9 cellular contexts compared by ENCODE assay signal in the genomic region with DNA sequence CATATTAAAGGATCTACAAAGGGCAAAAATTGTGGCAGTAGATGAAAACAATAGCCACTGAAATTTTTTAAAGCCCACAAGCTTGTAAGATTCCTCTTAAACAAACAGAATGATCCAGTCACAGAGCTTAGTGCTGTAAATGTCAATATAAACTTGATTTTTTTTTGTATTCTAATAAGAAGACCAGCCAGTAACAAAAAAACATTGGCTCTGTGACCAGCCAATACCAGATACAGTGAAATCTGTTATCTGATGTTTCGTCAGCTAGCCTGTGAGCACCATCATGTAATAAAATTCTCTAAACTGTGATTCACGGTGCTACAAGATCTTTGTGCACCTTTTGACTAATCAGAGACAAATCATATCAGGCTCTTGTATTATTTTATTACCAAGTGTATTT.
DNase-seq lines count a peak whose midpoint lies in the region; ATAC-seq and TF ChIP-seq lines count a peak whose summit lies in the region.
"Had no signal": no experiment of that assay in that cellular context is flagged by ENCODE, and none has a peak within 500 bp of the region (broad histone marks: within the 10 kb centered on the region; RNA-seq: fewer than 3 reads in every experiment).

No MANE protein-coding gene starts in this region.

- peak; percentile 27 for ATAC-seq in gastroesophageal sphincter
- no peak for ATAC-seq in gastrocnemius medialis
- no peak for ATAC-seq in HG03457 (IDR thresholded peaks at IDR 0.05; ENCODE audit: unreplicated experiment)

- no peak overlapping the region for H2AFZ ChIP-seq in SK-N-SH (ENCODE audit: low read depth)

- H3F3A ChIP-seq in SK-N-SH (replicated peaks; ENCODE audit: insufficient read depth), result peaks cover 38% of the 10 kb centered on the region

- no peaks in the 10 kb centered on the region for H3K79me2 ChIP-seq in SK-N-SH (ENCODE audit: insufficient read depth)

- WGBS in SK-N-SH (ENCODE audit: low lambda C conversion rate), result 14% methylated on average over 2 of the region's 2 CpGs
- 10 to 16% methylated on average over 2 of the region's 2 CpGs for WGBS in gastroesophageal sphincter (ENCODE audit: low coverage in 1 of 2), 2 donors

- intact Hi-C loops in gastrocnemius medialis (cut with DNase I; ENCODE audit: low total_unique reads), result no loop called here

- peak; percentile 52 to 65; a peak in 2 of 4 replicates for TF ChIP-seq EP300 in SK-N-SH (IDR thresholded peaks at IDR 0.05; ENCODE audit: borderline replicate concordance in 1 of 2, low read depth in 1 of 2, low read length in 1 of 2)
- TF ChIP-seq EP300 in gastroesophageal sphincter (IDR thresholded peaks at IDR 0.05), result no peak

- H3K27ac ChIP-seq in SK-N-SH (ENCODE audit: low read depth in 2 of 2, low read length in 1 of 2), result peak overlapping the region; percentile 92 to 99
- H3K27ac ChIP-seq in gastroesophageal sphincter, result peak overlapping the region; percentile 81 to 100 (median 93)
- H3K27ac ChIP-seq in gastrocnemius medialis, result peak overlapping the region; percentile 87 to 94 (median 88)

- peak overlapping the region; percentile 67 for H3K4me2 ChIP-seq in SK-N-SH

- H3K4me1 ChIP-seq in SK-N-SH (ENCODE audit: control insufficient read depth in 1 of 2, insufficient read depth in 2 of 2, low read depth in 1 of 2, low read length in 1 of 2) (peaks cover 15 to 31% of the 10 kb centered on the region in 2 experiments), gastroesophageal sphincter (peaks cover 20 to 74% (median 32%) of the 10 kb centered on the region in 3 donors), gastrocnemius medialis (peaks cover 64 to 72% of the 10 kb centered on the region in 2 donors)

- in situ Hi-C loops in gastrocnemius medialis (cut with MboI; ENCODE audit: low sequenced_read_pairs in 4 of 4), result no loop called here

- no peaks in the 10 kb centered on the region for H3K9me3 ChIP-seq in SK-N-SH
- H3K9me3 ChIP-seq in gastroesophageal sphincter, result no peaks in the 10 kb centered on the region
- no peaks in the 10 kb centered on the region for H3K9me3 ChIP-seq in gastrocnemius medialis

- TF ChIP-seq RAD21 in SK-N-SH (IDR thresholded peaks at IDR 0.05; ENCODE audit: low read length), result no peak; the same call in 1 of the 2 replicates

- peak overlapping the region; percentile 70 for H3K9ac ChIP-seq in SK-N-SH

- TF ChIP-seq CTCF in SK-N-SH (IDR thresholded peaks at IDR 0.05) (no peak), gastroesophageal sphincter (IDR thresholded peaks at IDR 0.05) (no peak), gastrocnemius medialis (IDR thresholded peaks at IDR 0.05 in 4 of 5, conservative IDR thresholded peaks at IDR 0.05 in 1 of 5) (no peak)

- no peaks in the 10 kb centered on the region for H3K36me3 ChIP-seq in SK-N-SH (replicated peaks in 1 of 2; ENCODE audit: control insufficient read depth in 1 of 2, insufficient read depth in 2 of 2, low read length in 1 of 2)
- no peaks in the 10 kb centered on the region for H3K36me3 ChIP-seq in gastroesophageal sphincter
- no peaks in the 10 kb centered on the region for H3K36me3 ChIP-seq in gastrocnemius medialis

- no peaks in the 10 kb centered on the region for H3K9me2 ChIP-seq in SK-N-SH

- DNase-seq in EH (ENCODE audit: low read depth) (peak; percentile 96), SK-N-SH (peak; percentile 27), gastrocnemius medialis (no peak), NCI-H748 (lab: John Stamatoyannopoulos, UW; ENCODE audit: unreplicated experiment) (no peak)
- DNase-seq in stimulated activated CD4-positive, alpha-beta T cell treated with anti-CD3 and anti-CD28 coated beads, Interleukin-12 subunit alpha, Interleukin-12 subunit beta, amount 100 ng/mL, for 4 hours, result no peak
- no peak for DNase-seq in activated naive CD4-positive, alpha-beta T cell treated with anti-CD3 and anti-CD28 coated beads, Interleukin-2, amount 50 U/mL, for 16 hours
- DNase-seq: H9 had no signal

- POLR2A ChIA-PET in SK-N-SH (lab: Yijun Ruan, JAX), result no interaction called here

- TF ChIP-seq POLR2A in gastroesophageal sphincter (IDR thresholded peaks at IDR 0.05), result no peak
- no peak for TF ChIP-seq POLR2A in gastrocnemius medialis (IDR thresholded peaks at IDR 0.05)

- no peaks in the 10 kb centered on the region for H4K20me1 ChIP-seq in SK-N-SH (ENCODE audit: insufficient read depth)

- H3K27me3 ChIP-seq in SK-N-SH (ENCODE audit: insufficient read depth) (no peaks in the 10 kb centered on the region), gastroesophageal sphincter (no peaks in the 10 kb centered on the region), gastrocnemius medialis (no peaks in the 10 kb centered on the region)

- CTCF ChIA-PET in SK-N-SH (lab: Yijun Ruan, JAX), result interaction anchor here (1.0 to 1.3 kb wide), 3 partner anchors 199 to 218 kb away, joined by 3 to 5 read pairs (median 5); a partner anchor contains a TSS

- H3K4me3 ChIP-seq in SK-N-SH (ENCODE audit: low read depth in 2 of 2, low read length in 1 of 2), result peak overlapping the region in 1 of 2 experiments; percentile 38; a peak in 2 of 4 replicates
- no peak overlapping the region for H3K4me3 ChIP-seq in gastroesophageal sphincter
- no peak overlapping the region for H3K4me3 ChIP-seq in gastrocnemius medialis

TF ChIP-seq in SK-N-SH, 30 proteins besides CTCF, POLR2A, EP300 and RAD21 (continues in another document):
- TF ChIP-seq TAF1 (IDR thresholded peaks at IDR 0.05; ENCODE audit: borderline replicate concordance, low read depth, low read length), result no peak
- TF ChIP-seq, protein P1, sequence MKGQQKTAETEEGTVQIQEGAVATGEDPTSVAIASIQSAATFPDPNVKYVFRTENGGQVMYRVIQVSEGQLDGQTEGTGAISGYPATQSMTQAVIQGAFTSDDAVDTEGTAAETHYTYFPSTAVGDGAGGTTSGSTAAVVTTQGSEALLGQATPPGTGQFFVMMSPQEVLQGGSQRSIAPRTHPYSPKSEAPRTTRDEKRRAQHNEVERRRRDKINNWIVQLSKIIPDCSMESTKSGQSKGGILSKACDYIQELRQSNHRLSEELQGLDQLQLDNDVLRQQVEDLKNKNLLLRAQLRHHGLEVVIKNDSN (IDR thresholded peaks at IDR 0.05; ENCODE audit: borderline replicate concordance, low read depth), result no peak
- TF ChIP-seq, protein P2, sequence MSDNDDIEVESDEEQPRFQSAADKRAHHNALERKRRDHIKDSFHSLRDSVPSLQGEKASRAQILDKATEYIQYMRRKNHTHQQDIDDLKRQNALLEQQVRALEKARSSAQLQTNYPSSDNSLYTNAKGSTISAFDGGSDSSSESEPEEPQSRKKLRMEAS (IDR thresholded peaks at IDR 0.05; ENCODE audit: low read depth), result peak; percentile 50; the same call in 1 of the 2 replicates
- peak; percentile 79 for TF ChIP-seq TCF12 (IDR thresholded peaks at IDR 0.05)
- TF ChIP-seq MEF2A (IDR thresholded peaks at IDR 0.05; ENCODE audit: borderline replicate concordance, low read depth), result no peak
- 0 out of 2 replicates have a peak, but pooled peaks have one; percentile 2 for TF ChIP-seq YY1 (IDR thresholded peaks at IDR 0.05; ENCODE audit: low read depth)
- TF ChIP-seq MXI1 (IDR thresholded peaks at IDR 0.05; ENCODE audit: low read depth, low read length), result no peak
- TF ChIP-seq NRF1 (IDR thresholded peaks at IDR 0.05; ENCODE audit: low read depth, low read length), result no peak
- TF ChIP-seq RFX5 (IDR thresholded peaks at IDR 0.05; ENCODE audit: low read length), result no peak
- TF ChIP-seq, protein P3, sequence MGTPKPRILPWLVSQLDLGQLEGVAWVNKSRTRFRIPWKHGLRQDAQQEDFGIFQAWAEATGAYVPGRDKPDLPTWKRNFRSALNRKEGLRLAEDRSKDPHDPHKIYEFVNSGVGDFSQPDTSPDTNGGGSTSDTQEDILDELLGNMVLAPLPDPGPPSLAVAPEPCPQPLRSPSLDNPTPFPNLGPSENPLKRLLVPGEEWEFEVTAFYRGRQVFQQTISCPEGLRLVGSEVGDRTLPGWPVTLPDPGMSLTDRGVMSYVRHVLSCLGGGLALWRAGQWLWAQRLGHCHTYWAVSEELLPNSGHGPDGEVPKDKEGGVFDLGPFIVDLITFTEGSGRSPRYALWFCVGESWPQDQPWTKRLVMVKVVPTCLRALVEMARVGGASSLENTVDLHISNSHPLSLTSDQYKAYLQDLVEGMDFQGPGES (IDR thresholded peaks at IDR 0.05; ENCODE audit: low read depth, low read length), result no peak
- no peak for TF ChIP-seq EZH2phosphoT487 (IDR thresholded peaks at IDR 0.05; ENCODE audit: borderline replicate concordance, low read depth)
- TF ChIP-seq RXRA (IDR thresholded peaks at IDR 0.05; ENCODE audit: borderline replicate concordance, low read depth), result peak; percentile 14; the same call in 1 of the 2 replicates
- no peak for TF ChIP-seq GABPA (IDR thresholded peaks at IDR 0.05; ENCODE audit: low read depth)
- TF ChIP-seq, protein P4, sequence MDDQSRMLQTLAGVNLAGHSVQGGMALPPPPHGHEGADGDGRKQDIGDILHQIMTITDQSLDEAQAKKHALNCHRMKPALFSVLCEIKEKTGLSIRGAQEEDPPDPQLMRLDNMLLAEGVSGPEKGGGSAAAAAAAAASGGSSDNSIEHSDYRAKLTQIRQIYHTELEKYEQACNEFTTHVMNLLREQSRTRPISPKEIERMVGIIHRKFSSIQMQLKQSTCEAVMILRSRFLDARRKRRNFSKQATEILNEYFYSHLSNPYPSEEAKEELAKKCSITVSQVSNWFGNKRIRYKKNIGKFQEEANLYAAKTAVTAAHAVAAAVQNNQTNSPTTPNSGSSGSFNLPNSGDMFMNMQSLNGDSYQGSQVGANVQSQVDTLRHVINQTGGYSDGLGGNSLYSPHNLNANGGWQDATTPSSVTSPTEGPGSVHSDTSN (IDR thresholded peaks at IDR 0.05), result peak; percentile 33; the same call in 1 of the 2 replicates
- no peak for TF ChIP-seq SMC3 (IDR thresholded peaks at IDR 0.05; ENCODE audit: low read depth, low read length)
- peak; percentile 61; the same call in 1 of the 2 replicates for TF ChIP-seq NFIC (IDR thresholded peaks at IDR 0.05; ENCODE audit: borderline replicate concordance)
- TF ChIP-seq RCOR1 (IDR thresholded peaks at IDR 0.05; ENCODE audit: low read length), result no peak
- peak; percentile 50 for TF ChIP-seq JUND (IDR thresholded peaks at IDR 0.05)
- TF ChIP-seq SIN3A (IDR thresholded peaks at IDR 0.05; ENCODE audit: borderline replicate concordance, low read depth, low read length), result no peak
- 0 out of 2 replicates have a peak, but pooled peaks have one; percentile 21 for TF ChIP-seq POLR2AphosphoS5 (IDR thresholded peaks at IDR 0.05; ENCODE audit: low read depth, low read length)

Comparison
In these comparisons a context has a peak if more than half of its experiments do, and no peak if none do; other contexts are left out.
1. DNase-seq: peak in EH (single experiment) and SK-N-SH (single experiment); none in gastrocnemius medialis (0 of 2), stimulated activated CD4-positive, alpha-beta T cell treated with anti-CD3 and anti-CD28 coated beads, Interleukin-12 subunit alpha, Interleukin-12 subunit beta, amount 100 ng/mL, for 4 hours (single experiment), NCI-H748 (single experiment) and activated naive CD4-positive, alpha-beta T cell treated with anti-CD3 and anti-CD28 coated beads, Interleukin-2, amount 50 U/mL, for 16 hours (single experiment).
2. Peak in every context shown above with its lines, with median percentiles within 50 percentile points of each other: H3K27ac ChIP-seq.